ENCODE assay signal across 8 cellular contexts in genomic region chr3:127690823-127691452, GRCh38. TPM values are rescaled to one million over a fixed set of nuclear protein-coding genes. Genes with fewer than 3 reads are reported as not detected.
A peak's percentile ranks its signal among the peaks of the same experiment; 100 is the strongest.
DNase-seq lines count a peak whose midpoint lies in the region; ATAC-seq, FAIRE-seq and TF ChIP-seq lines count a peak whose summit lies in the region.

No MANE protein-coding gene starts in this region.

- DNase-seq in ACHN (peak; percentile 56), GM12892 (ENCODE audit: insufficient read length) (no peak), PC-3 (peak; percentile 66), epithelial cell of prostate (ENCODE audit: low read depth, low spot score) (no peak), neural progenitor cell (ENCODE audit: low spot score) (peak; percentile 73), mucosa of gallbladder (ENCODE audit: low spot score) (no peak)
- no peak for DNase-seq in effector memory CD8-positive, alpha-beta T cell

- POLR2A ChIA-PET in PC-3 (lab: Charles Lee; ENCODE audit: unreplicated experiment): no interaction called here

- CTCF ChIA-PET in PC-3 (lab: Charles Lee): interaction anchor here (0.5 to 1.1 kb wide), 2 partner anchors 77 to 184 kb away, joined by 3 read pairs; no protein-coding TSS in a partner anchor

- peaks cover 6% of the 10 kb centered on the region for H3K27me3 Mint-ChIP-seq in neural progenitor cell (ENCODE audit: insufficient read depth, low read depth)
- H3K27me3 Mint-ChIP-seq in effector memory CD8-positive, alpha-beta T cell: peaks cover 13 to 15% of the 10 kb centered on the region in 2 donors

- H3K9me2 ChIP-seq in PC-3 (replicated peaks; ENCODE audit: low read length): no peaks in the 10 kb centered on the region

- ATAC-seq in PC-3 (peak; percentile 86), GM18907 (IDR thresholded peaks at IDR 0.05; ENCODE audit: unreplicated experiment) (no peak)
- no peak for ATAC-seq in effector memory CD8-positive, alpha-beta T cell (replicated peaks)

- H3K4me2 ChIP-seq in PC-3 (ENCODE audit: low read length) (no peak overlapping the region), neural progenitor cell (no peak overlapping the region)

- intact Hi-C loops in PC-3 (cut with micrococcal nuclease): loop anchor here (1.0 to 10.0 kb wide), 4 partner anchors 36 to 280 kb away; partner anchors contain the start of genes MCM2 and TPRA1

- H3K36me3 ChIP-seq in PC-3 (ENCODE audit: low read depth, low read length) (no peaks in the 10 kb centered on the region), neural progenitor cell (no peaks in the 10 kb centered on the region)

- no peaks in the 10 kb centered on the region for H3K36me3 Mint-ChIP-seq in neural progenitor cell
- H3K36me3 Mint-ChIP-seq in effector memory CD8-positive, alpha-beta T cell (ENCODE audit: insufficient read depth): peaks cover 6% of the 10 kb centered on the region

- BruUV-seq in PC-3 (replicated peaks; lab: Mats Ljungman, UMichigan): no TSS peak

- H3K9me3 ChIP-seq in PC-3 (ENCODE audit: low read length) (no peaks in the 10 kb centered on the region), neural progenitor cell (ENCODE audit: low read depth) (no peaks in the 10 kb centered on the region)

- no peak overlapping the region for H3K4me3 Mint-ChIP-seq in neural progenitor cell
- no peak overlapping the region for H3K4me3 Mint-ChIP-seq in effector memory CD8-positive, alpha-beta T cell

- peak; percentile 64 for TF ChIP-seq CTCF in PC-3 (conservative IDR thresholded peaks at IDR 0.05; ENCODE audit: low read depth, low read length)
- TF ChIP-seq CTCF in neural progenitor cell (IDR thresholded peaks at IDR 0.05): peak; percentile 64

- TF ChIP-seq POLR2A in GM12892 (IDR thresholded peaks at IDR 0.05; ENCODE audit: low read depth, low read length): no peak

- no peak overlapping the region for H3K4me3 ChIP-seq in PC-3 (ENCODE audit: low read length)
- H3K4me3 ChIP-seq in neural progenitor cell: no peak overlapping the region

- H4K20me1 ChIP-seq in PC-3 (ENCODE audit: low read length) (no peaks in the 10 kb centered on the region), neural progenitor cell (ENCODE audit: low read depth) (no peaks in the 10 kb centered on the region)

- H3K27ac Mint-ChIP-seq in neural progenitor cell: no peak overlapping the region
- no peak overlapping the region for H3K27ac Mint-ChIP-seq in effector memory CD8-positive, alpha-beta T cell

- H3K9ac ChIP-seq in PC-3 (ENCODE audit: low read length) (peak overlapping the region; percentile 33; the same call in 1 of the 2 replicates), neural progenitor cell (no peak overlapping the region)

- H3F3A ChIP-seq in PC-3 (ENCODE audit: low read length, unreplicated experiment) (no peaks in the 10 kb centered on the region), neural progenitor cell (ENCODE audit: low read depth) (peaks cover 8% of the 10 kb centered on the region)

- H3K79me2 ChIP-seq in PC-3 (ENCODE audit: low read length) (no peaks in the 10 kb centered on the region), neural progenitor cell (ENCODE audit: low read depth) (no peaks in the 10 kb centered on the region)

- H3K27ac ChIP-seq in PC-3 (ENCODE audit: low read length) (peak overlapping the region; percentile 67), epithelial cell of prostate (peak overlapping the region; percentile 85), neural progenitor cell (no peak overlapping the region)

- in situ Hi-C loops in ACHN (cut with HindIII; ENCODE audit: low pct_ligation_motif_present, low pct_unique_long_range_greater_than_20kb, low sequenced_read_pairs): no loop called here

- H2AFZ ChIP-seq in PC-3 (ENCODE audit: low read length): no peak overlapping the region
- no peak overlapping the region for H2AFZ ChIP-seq in neural progenitor cell (replicated peaks)

- peak; percentile 14 for FAIRE-seq in GM12892 (lab: Jason Lieb, UNC)

- H3K9me3 Mint-ChIP-seq in neural progenitor cell: no peaks in the 10 kb centered on the region
- H3K9me3 Mint-ChIP-seq in effector memory CD8-positive, alpha-beta T cell: no peaks in the 10 kb centered on the region

- no peaks in the 10 kb centered on the region for H3K27me3 ChIP-seq in PC-3 (ENCODE audit: low read length)
- H3K27me3 ChIP-seq in neural progenitor cell: no peaks in the 10 kb centered on the region

- peaks cover 16% of the 10 kb centered on the region for H3K4me1 ChIP-seq in PC-3 (ENCODE audit: insufficient read depth, low read length)
- peaks cover 28% of the 10 kb centered on the region for H3K4me1 ChIP-seq in neural progenitor cell

- H3K4me1 Mint-ChIP-seq in neural progenitor cell: peaks cover 13% of the 10 kb centered on the region
- no peaks in the 10 kb centered on the region for H3K4me1 Mint-ChIP-seq in effector memory CD8-positive, alpha-beta T cell (ENCODE audit: low read depth in 2 of 2)

RNA-seq across cellular contexts. Expression of gene ABTB1, which starts 18.2 kb away (rescaled TPM):
- 8.1 TPM for polyA plus RNA-seq in GM12892 (2012; ENCODE audit: missing spikeins)
- total RNA-seq in PC-3 (2014; rRNA removed): 3.6 and 8.4 TPM in 2 replicates
- 2.4 and 4.9 TPM in 2 replicates for total RNA-seq in neural progenitor cell (ENCODE audit: low replicate concordance)
- 57.7 TPM for total RNA-seq in mucosa of gallbladder

Comparison
In these comparisons a context has a peak if more than half of its experiments do, and no peak if none do; other contexts are left out.
1. DNase-seq: peak in ACHN (single experiment), PC-3 (single experiment) and neural progenitor cell (single experiment); none in GM12892 (single experiment), epithelial cell of prostate (single experiment), effector memory CD8-positive, alpha-beta T cell (0 of 3) and mucosa of gallbladder (single experiment).